In genomic region chr7:134552105-134552504, GRCh38 we compare ENCODE assay signal across 16 cellular contexts. TPM values are rescaled to one million over a fixed set of nuclear protein-coding genes. Genes with fewer than 3 reads are reported as not detected.
DNase-seq lines count a peak whose midpoint lies in the region; ATAC-seq and TF ChIP-seq lines count a peak whose summit lies in the region.
"Had no signal": no experiment of that assay in that cellular context is flagged by ENCODE, and none has a peak within 500 bp of the region (broad histone marks: within the 10 kb centered on the region; RNA-seq: fewer than 3 reads in every experiment).

No MANE protein-coding gene starts in this region.

- no peak overlapping the region for H4K8ac ChIP-seq in mesendoderm (ENCODE audit: low read depth, low read length)

- H2AFZ ChIP-seq in MM.1S (ENCODE audit: low read length): no peak overlapping the region

- no peak for ATAC-seq in GM18870 (IDR thresholded peaks at IDR 0.05; ENCODE audit: unreplicated experiment)
- ATAC-seq: gastroesophageal sphincter, T-helper 17 cell had no signal

- no peaks in the 10 kb centered on the region for H3K4me1 ChIP-seq in mesendoderm (ENCODE audit: control insufficient read depth, low read depth, low read length)
- H3K4me1 ChIP-seq in MM.1S (ENCODE audit: low read length): peaks cover 5% of the 10 kb centered on the region; the same call in 1 of the 2 replicates

- H2BK5ac ChIP-seq in mesendoderm (ENCODE audit: low read length): no peak overlapping the region

- POLR2A ChIA-PET in AG04449 (lab: Yijun Ruan, JAX): no interaction called here

- H3K79me1 ChIP-seq in mesendoderm (ENCODE audit: low read length): no peaks in the 10 kb centered on the region

- peaks cover 22% of the 10 kb centered on the region for H3K27me3 Mint-ChIP-seq in HFFc6 (ENCODE audit: insufficient read depth)

- H4K5ac ChIP-seq in mesendoderm (ENCODE audit: low read length): no peak overlapping the region

- no peaks in the 10 kb centered on the region for H3K79me2 ChIP-seq in mesendoderm (ENCODE audit: control insufficient read depth, insufficient read depth, low read length)
- H3K79me2 ChIP-seq in MM.1S (ENCODE audit: low read length): no peaks in the 10 kb centered on the region

- H3K4me1 Mint-ChIP-seq in HFFc6 (ENCODE audit: low read depth): peaks cover 19% of the 10 kb centered on the region

- no peak overlapping the region for H3K27ac Mint-ChIP-seq in HFFc6
- H3K27ac Mint-ChIP-seq: CD14-positive monocyte, mesothelial cell of epicardium, T-helper 17 cell had no signal

- WGBS in mesendoderm (ENCODE audit: extremely low coverage, insufficient coverage, low lambda C conversion rate): no CpG with 5 or more reads among the region's 7 CpGs

- no peak overlapping the region for H3K4me2 ChIP-seq in mesendoderm (ENCODE audit: low read length)
- no peak overlapping the region for H3K4me2 ChIP-seq in MM.1S (ENCODE audit: low read depth, low read length)
- H3K4me2 ChIP-seq: KMS-11 had no signal

- H3K9me2 ChIP-seq in MM.1S (replicated peaks; ENCODE audit: insufficient read depth, low read length): no peaks in the 10 kb centered on the region

- H3K36me3 ChIP-seq in mesendoderm (ENCODE audit: control insufficient read depth, insufficient read depth, low read length): no peaks in the 10 kb centered on the region
- no peaks in the 10 kb centered on the region for H3K36me3 ChIP-seq in MM.1S (replicated peaks; ENCODE audit: insufficient read depth, low read length)
- H3K36me3 ChIP-seq: gastroesophageal sphincter had no signal

- no peak overlapping the region for H2AK5ac ChIP-seq in mesendoderm (ENCODE audit: low read length)

- no peaks in the 10 kb centered on the region for H3F3A ChIP-seq in MM.1S (ENCODE audit: insufficient read depth, low read length)

- H3K9me3 ChIP-seq in MM.1S (replicated peaks; ENCODE audit: insufficient read depth, low read length): no peaks in the 10 kb centered on the region
- H3K9me3 ChIP-seq: gastroesophageal sphincter had no signal

- CTCF ChIA-PET in AG04449 (lab: Yijun Ruan, JAX): interaction anchor here (0.7 to 3.0 kb wide), 6 partner anchors 19 to 119 kb away, joined by 3 to 14 read pairs (median 4); no protein-coding TSS in a partner anchor

- no peak overlapping the region for H3K56ac ChIP-seq in mesendoderm (ENCODE audit: low read length)

- H2BK15ac ChIP-seq in mesendoderm (replicated peaks; ENCODE audit: low read depth): no peak overlapping the region

- H3K4me3 ChIP-seq in AG04449 (ENCODE audit: low read depth, low read length): no peak overlapping the region
- H3K4me3 ChIP-seq in WI38 (ENCODE audit: low read depth, low read length): no peak overlapping the region
- H3K4me3 ChIP-seq in mesendoderm (ENCODE audit: low read length): no peak overlapping the region
- no peak overlapping the region for H3K4me3 ChIP-seq in MM.1S (ENCODE audit: low read length)
- H3K4me3 ChIP-seq: gastroesophageal sphincter had no signal

- no peaks in the 10 kb centered on the region for H3K9me3 Mint-ChIP-seq in HFFc6
- H3K9me3 Mint-ChIP-seq: CD14-positive monocyte, mesothelial cell of epicardium had no signal

- no peak for DNase-seq in AG04449 (ENCODE audit: low read depth, low spot score)
- no peak for DNase-seq in HFFc6
- peak; percentile 55 for DNase-seq in mesendoderm
- DNase-seq in MM.1S: no peak
- DNase-seq in SW 1271 (lab: John Stamatoyannopoulos, UW): no peak
- no peak for DNase-seq in activated CD4-positive, alpha-beta T cell treated with anti-CD3 and anti-CD28 coated beads, Interleukin-2, amount 50 U/mL, for 48 hours
- DNase-seq: caudate nucleus; NCI-H526 treated with DMSO at 0.1 percent for 48 hours; stimulated activated naive CD4-positive, alpha-beta T cell treated with Interleukin-2 at 50 U/mL for 16 hours; T-helper 17 cell had no signal

- H3K4ac ChIP-seq in mesendoderm (ENCODE audit: low read depth, low read length): no peak overlapping the region

- H3K18ac ChIP-seq in mesendoderm (ENCODE audit: low read length): no peak overlapping the region

- no peak overlapping the region for H3K9ac ChIP-seq in mesendoderm (ENCODE audit: low read length)
- H3K9ac ChIP-seq in MM.1S (ENCODE audit: low read length): no peak overlapping the region
- H3K9ac ChIP-seq: KMS-11 had no signal

- H3K27me3 ChIP-seq in mesendoderm (ENCODE audit: insufficient read depth, low read length, poor library complexity) (no peaks in the 10 kb centered on the region), MM.1S (replicated peaks; ENCODE audit: insufficient read depth, low read length) (no peaks in the 10 kb centered on the region)
- H3K27me3 ChIP-seq: gastroesophageal sphincter had no signal

- no peak overlapping the region for H2BK120ac ChIP-seq in mesendoderm (ENCODE audit: low read depth, low read length)

- H3K4me3 Mint-ChIP-seq in HFFc6: no peak overlapping the region
- H3K4me3 Mint-ChIP-seq: CD14-positive monocyte, mesothelial cell of epicardium, T-helper 17 cell had no signal

- no peaks in the 10 kb centered on the region for H4K20me1 ChIP-seq in MM.1S (ENCODE audit: insufficient read depth, low read length)

- H3K27ac ChIP-seq in mesendoderm (ENCODE audit: low read depth, low read length): no peak overlapping the region
- H3K27ac ChIP-seq in MM.1S (ENCODE audit: low read length): no peak overlapping the region
- H3K27ac ChIP-seq: gastroesophageal sphincter, KMS-11 had no signal

- no peak overlapping the region for H3K23ac ChIP-seq in mesendoderm (ENCODE audit: low read length)

- TF ChIP-seq CTCF in AG04449 (IDR thresholded peaks at IDR 0.05; ENCODE audit: insufficient read depth, low read length, missing control alignments) (peak; percentile 25), HFFc6 (IDR thresholded peaks at IDR 0.05) (peak; percentile 41), WI38 (IDR thresholded peaks at IDR 0.05; ENCODE audit: low read depth, low read length) (peak; percentile 24; the same call in 1 of the 2 replicates), MM.1S (IDR thresholded peaks at IDR 0.05; ENCODE audit: low read length) (no peak)

- H3K36me3 Mint-ChIP-seq in HFFc6 (ENCODE audit: low read depth): no peaks in the 10 kb centered on the region
- H3K36me3 Mint-ChIP-seq: CD14-positive monocyte, mesothelial cell of epicardium had no signal

RNA-seq across cellular contexts. Expression of gene AKR1B15, which starts 3.2 kb away (rescaled TPM):
- not detected for total RNA-seq in HFFc6 (2021; fragmentation: NEBNext Ultra II Directional; extraction: Animal tissue kit (Norgen Biotek cat#: 25700))
- polyA plus RNA-seq in mesendoderm (2013, experiment 1 of 2): 0.10 TPM
- 0.04 TPM for polyA plus RNA-seq in mesendoderm (2013, experiment 2 of 2)
- total RNA-seq: T-helper 17 cell had no signal
- polyA plus RNA-seq: CD14-positive monocyte had no signal

RNA-seq across cellular contexts. Expression of gene AKR1B10, which starts 24.7 kb away (rescaled TPM):
- under 1 TPM in 5 of 6 experiments, not detected in 1; 0.35 to 0.56 (median 0.43) TPM for total RNA-seq in HFFc6 (2021; fragmentation: NEBNext Ultra II Directional; extraction: Animal tissue kit (Norgen Biotek cat#: 25700))
- not detected for polyA plus RNA-seq in mesendoderm (2013, experiment 1 of 2)
- polyA plus RNA-seq in mesendoderm (2013, experiment 2 of 2): 0.06 TPM
- total RNA-seq: T-helper 17 cell had no signal
- polyA plus RNA-seq: CD14-positive monocyte had no signal
